Comparison of ENCODE assay signal across 9 cellular contexts in genomic region chr6:28810655-28811053, GRCh38.
DNase-seq lines count a peak whose midpoint lies in the region; TF ChIP-seq lines count a peak whose summit lies in the region.
"Had no signal": no experiment of that assay in that cellular context is flagged by ENCODE, and none has a peak within 500 bp of the region (broad histone marks: within the 10 kb centered on the region; RNA-seq: fewer than 3 reads in every experiment).

No MANE protein-coding gene starts in this region.

- H3K36me3 Mint-ChIP-seq in brain: no peaks in the 10 kb centered on the region
- no peaks in the 10 kb centered on the region for H3K36me3 Mint-ChIP-seq in nephron (ENCODE audit: low read depth)

- no peak overlapping the region for H3K27ac ChIP-seq in thyroid gland
- no peak overlapping the region for H3K27ac ChIP-seq in tibial artery

- H3K36me3 ChIP-seq in thyroid gland (no peaks in the 10 kb centered on the region), tibial artery (no peaks in the 10 kb centered on the region)

- no peak overlapping the region for H3K27ac Mint-ChIP-seq in brain
- H3K27ac Mint-ChIP-seq in nephron: no peak overlapping the region
- H3K27ac Mint-ChIP-seq: immature natural killer cell had no signal

- TF ChIP-seq CTCF in brain (conservative IDR thresholded peaks at IDR 0.05): no peak
- TF ChIP-seq CTCF in nephron (IDR thresholded peaks at IDR 0.05; ENCODE audit: unreplicated experiment in 3 of 3): no peak
- no peak for TF ChIP-seq CTCF in thyroid gland (IDR thresholded peaks at IDR 0.05)
- no peak for TF ChIP-seq CTCF in tibial artery (IDR thresholded peaks at IDR 0.05)

- H3K4me3 ChIP-seq in Jurkat, Clone E6-1 (ENCODE audit: low read length): peak overlapping the region; percentile 46
- H3K4me3 ChIP-seq in thyroid gland (replicated peaks in 1 of 3) (no peak overlapping the region), tibial artery (no peak overlapping the region)

- H3K4me1 Mint-ChIP-seq in brain (peaks cover 47% of the 10 kb centered on the region), nephron (peaks cover 14% of the 10 kb centered on the region)

- peak; percentile 23 for DNase-seq in SKM-1 (lab: John Stamatoyannopoulos, UW; ENCODE audit: unreplicated experiment)
- no peak for DNase-seq in SKM-1 treated with dmso at 0.1 percent for 144 hours (lab: John Stamatoyannopoulos, UW; ENCODE audit: unreplicated experiment)
- no peak for DNase-seq in Jurkat, Clone E6-1 (ENCODE audit: low read depth, low spot score)
- no peak for DNase-seq in thyroid gland
- no peak for DNase-seq in DMS79 (lab: John Stamatoyannopoulos, UW)
- DNase-seq in tibial artery: no peak
- DNase-seq: immature natural killer cell had no signal

- intact Hi-C loops in thyroid gland (cut with DNase I): no loop called here
- intact Hi-C loops in tibial artery (cut with DNase I; ENCODE audit: low total_unique reads): no loop called here

- peak overlapping the region in 4 of 5 experiments; percentile 50 to 78 (median 75) for H3K4me3 Mint-ChIP-seq in brain
- H3K4me3 Mint-ChIP-seq in nephron: peak overlapping the region; percentile 59 to 64 (median 63)

- H3K9me3 Mint-ChIP-seq in brain: peaks cover 0 to 26% (median 14%) of the 10 kb centered on the region in 5 experiments
- H3K9me3 Mint-ChIP-seq in nephron: peaks cover 14% of the 10 kb centered on the region

- no peaks in the 10 kb centered on the region for H3K4me1 ChIP-seq in thyroid gland
- H3K4me1 ChIP-seq in tibial artery: peaks cover 0 to 6% (median 2%) of the 10 kb centered on the region in 4 donors

- H3K27me3 ChIP-seq in thyroid gland: peaks cover 62% of the 10 kb centered on the region
- peaks cover 0 to 78% of the 10 kb centered on the region in 2 donors for H3K27me3 ChIP-seq in tibial artery

- TF ChIP-seq POLR2A in thyroid gland (IDR thresholded peaks at IDR 0.05): no peak

- peaks cover 100% of the 10 kb centered on the region for H3K27me3 Mint-ChIP-seq in brain
- H3K27me3 Mint-ChIP-seq in nephron (ENCODE audit: low read depth): peaks cover 100% of the 10 kb centered on the region

- H3K9me3 ChIP-seq in thyroid gland: no peaks in the 10 kb centered on the region
- no peaks in the 10 kb centered on the region for H3K9me3 ChIP-seq in tibial artery

- 7 to 8% methylated on average over 14 of the region's 14 CpGs for WGBS in thyroid gland, 2 donors
